ENCODE assay signal across 6 cellular contexts in genomic region chr9:65465246-65465895, GRCh38.
DNase-seq lines count a peak whose midpoint lies in the region; TF ChIP-seq lines count a peak whose summit lies in the region.
"Not testable (repeated sequence)": the region's sequence is repeated elsewhere in the genome, so short reads cannot be mapped to it uniquely, and the experiment has no call there.

No MANE protein-coding gene starts in this region.

- not testable (repeated sequence) for H2AFZ ChIP-seq in osteoblast (ENCODE audit: low read length)

- H3K4me3 ChIP-seq in LNCaP clone FGC (ENCODE audit: low read depth, low read length); osteoblast (ENCODE audit: insufficient read depth, low read length): not testable (repeated sequence)

- H3K36me3 Mint-ChIP-seq in chondrocyte (ENCODE audit: low read depth) = not testable (repeated sequence)

- H3K4me1 Mint-ChIP-seq in chondrocyte (ENCODE audit: low read depth) = not testable (repeated sequence)

- H3K36me3 ChIP-seq in osteoblast (ENCODE audit: insufficient read depth, low read length) = not testable (repeated sequence)

- not testable (repeated sequence) for H3K27me3 ChIP-seq in osteoblast (ENCODE audit: insufficient read depth, low read length)

- peak; percentile 60 for TF ChIP-seq CTCF in LNCaP clone FGC (IDR thresholded peaks at IDR 0.05; ENCODE audit: control insufficient read depth, extremely low read depth, insufficient read depth)
- not testable (repeated sequence) for TF ChIP-seq CTCF in chondrocyte (IDR thresholded peaks at IDR 0.05); osteoblast (IDR thresholded peaks at IDR 0.05; ENCODE audit: extremely low read depth, low read depth, low read length)

- not testable (repeated sequence) for H3K27me3 Mint-ChIP-seq in chondrocyte (ENCODE audit: low read depth)

- not testable (repeated sequence) for H3K4me2 ChIP-seq in osteoblast (ENCODE audit: insufficient read depth, low read length)

- H3K27ac ChIP-seq in osteoblast (ENCODE audit: low read depth, low read length) = not testable (repeated sequence)

- not testable (repeated sequence) for H3K4me3 Mint-ChIP-seq in chondrocyte (ENCODE audit: unreplicated experiment)

- H3K79me2 ChIP-seq in osteoblast (ENCODE audit: insufficient read depth, low read length) = not testable (repeated sequence)

- not testable (repeated sequence) for H4K20me1 ChIP-seq in osteoblast (ENCODE audit: insufficient read depth, low read length)

- H3K9me3 ChIP-seq in osteoblast (ENCODE audit: low read depth, low read length) = not testable (repeated sequence)

- not testable (repeated sequence) for H3K4me1 ChIP-seq in osteoblast (ENCODE audit: insufficient read depth, low read length)

- peaks cover 37% of the 10 kb centered on the region for H3K9me3 Mint-ChIP-seq in chondrocyte (ENCODE audit: low read depth)

- in situ Hi-C loops in Caki2 (cut with HindIII; ENCODE audit: low pct_unique_long_range_greater_than_20kb, low sequenced_read_pairs); SK-MEL-5 (cut with HindIII; ENCODE audit: low pct_unique_long_range_greater_than_20kb, low sequenced_read_pairs): not testable (repeated sequence)

- H3K27ac Mint-ChIP-seq in chondrocyte (ENCODE audit: unreplicated experiment) = not testable (repeated sequence)

- DNase-seq in Caki2 (ENCODE audit: low read depth) (peak; percentile 2), LNCaP clone FGC (ENCODE audit: low read depth) (peak; percentile 7), NCI-H2227 (lab: John Stamatoyannopoulos, UW; ENCODE audit: unreplicated experiment) (peak; percentile 0), SK-MEL-5 (ENCODE audit: low read depth, low spot score) (peak; percentile 8), chondrocyte (ENCODE audit: low spot score) (peak; percentile 42), osteoblast (ENCODE audit: insufficient read length, low spot score, missing footprints) (peak; percentile 42)
